ENCODE assay signal across 1 cellular context in the genomic region with DNA sequence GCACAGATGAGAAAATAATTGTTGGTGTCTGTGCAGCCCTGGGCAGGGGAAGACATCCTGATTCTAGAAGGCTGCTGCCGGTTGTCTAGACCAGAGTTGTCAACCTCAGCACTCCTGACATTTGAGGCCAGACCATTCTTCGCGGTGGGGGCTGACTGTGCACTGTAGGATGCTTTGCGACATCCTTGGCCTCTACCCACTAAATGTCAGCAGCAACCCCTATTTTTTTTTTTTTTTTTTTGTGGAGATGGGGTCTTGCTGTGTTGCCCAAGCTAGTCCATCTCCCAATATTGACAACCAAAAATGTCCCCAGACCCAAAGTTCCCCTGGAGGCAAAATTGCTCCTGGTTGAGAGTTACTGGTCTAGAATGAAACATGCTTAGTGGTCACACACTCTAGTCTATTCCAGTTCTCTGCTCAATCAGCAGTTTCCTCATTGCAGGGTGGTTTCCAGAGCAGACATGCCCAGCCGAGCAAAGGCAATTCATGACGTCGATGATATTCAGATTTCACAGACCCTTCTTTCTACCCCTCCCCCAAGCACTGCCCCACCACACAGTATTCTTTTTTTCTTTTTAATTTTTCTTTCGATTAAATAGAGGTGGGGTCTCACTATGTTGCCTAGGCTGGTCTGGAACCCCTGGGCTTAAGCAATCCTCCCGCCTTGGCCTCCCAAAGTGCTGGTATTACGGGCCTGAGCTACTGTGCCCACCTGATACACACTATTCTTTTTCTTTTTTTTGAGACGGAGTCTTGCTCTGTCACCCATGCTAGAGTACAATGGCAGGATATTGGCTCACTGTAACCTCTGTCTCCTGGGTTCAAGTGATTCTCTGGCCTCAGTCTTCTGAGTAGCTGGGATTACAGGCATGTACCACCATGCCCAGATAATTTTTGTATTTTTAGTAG.
TF ChIP-seq lines count a peak whose summit lies in the region.

No MANE protein-coding gene starts in this region.

TF ChIP-seq in GM12878, 131 proteins besides CTCF, POLR2A, EP300 and RAD21 (continued from another document and continues in another):
- TF ChIP-seq, protein P1, sequence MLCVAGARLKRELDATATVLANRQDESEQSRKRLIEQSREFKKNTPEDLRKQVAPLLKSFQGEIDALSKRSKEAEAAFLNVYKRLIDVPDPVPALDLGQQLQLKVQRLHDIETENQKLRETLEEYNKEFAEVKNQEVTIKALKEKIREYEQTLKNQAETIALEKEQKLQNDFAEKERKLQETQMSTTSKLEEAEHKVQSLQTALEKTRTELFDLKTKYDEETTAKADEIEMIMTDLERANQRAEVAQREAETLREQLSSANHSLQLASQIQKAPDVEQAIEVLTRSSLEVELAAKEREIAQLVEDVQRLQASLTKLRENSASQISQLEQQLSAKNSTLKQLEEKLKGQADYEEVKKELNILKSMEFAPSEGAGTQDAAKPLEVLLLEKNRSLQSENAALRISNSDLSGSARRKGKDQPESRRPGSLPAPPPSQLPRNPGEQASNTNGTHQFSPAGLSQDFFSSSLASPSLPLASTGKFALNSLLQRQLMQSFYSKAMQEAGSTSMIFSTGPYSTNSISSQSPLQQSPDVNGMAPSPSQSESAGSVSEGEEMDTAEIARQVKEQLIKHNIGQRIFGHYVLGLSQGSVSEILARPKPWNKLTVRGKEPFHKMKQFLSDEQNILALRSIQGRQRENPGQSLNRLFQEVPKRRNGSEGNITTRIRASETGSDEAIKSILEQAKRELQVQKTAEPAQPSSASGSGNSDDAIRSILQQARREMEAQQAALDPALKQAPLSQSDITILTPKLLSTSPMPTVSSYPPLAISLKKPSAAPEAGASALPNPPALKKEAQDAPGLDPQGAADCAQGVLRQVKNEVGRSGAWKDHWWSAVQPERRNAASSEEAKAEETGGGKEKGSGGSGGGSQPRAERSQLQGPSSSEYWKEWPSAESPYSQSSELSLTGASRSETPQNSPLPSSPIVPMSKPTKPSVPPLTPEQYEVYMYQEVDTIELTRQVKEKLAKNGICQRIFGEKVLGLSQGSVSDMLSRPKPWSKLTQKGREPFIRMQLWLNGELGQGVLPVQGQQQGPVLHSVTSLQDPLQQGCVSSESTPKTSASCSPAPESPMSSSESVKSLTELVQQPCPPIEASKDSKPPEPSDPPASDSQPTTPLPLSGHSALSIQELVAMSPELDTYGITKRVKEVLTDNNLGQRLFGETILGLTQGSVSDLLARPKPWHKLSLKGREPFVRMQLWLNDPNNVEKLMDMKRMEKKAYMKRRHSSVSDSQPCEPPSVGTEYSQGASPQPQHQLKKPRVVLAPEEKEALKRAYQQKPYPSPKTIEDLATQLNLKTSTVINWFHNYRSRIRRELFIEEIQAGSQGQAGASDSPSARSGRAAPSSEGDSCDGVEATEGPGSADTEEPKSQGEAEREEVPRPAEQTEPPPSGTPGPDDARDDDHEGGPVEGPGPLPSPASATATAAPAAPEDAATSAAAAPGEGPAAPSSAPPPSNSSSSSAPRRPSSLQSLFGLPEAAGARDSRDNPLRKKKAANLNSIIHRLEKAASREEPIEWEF (IDR thresholded peaks at IDR 0.05; ENCODE audit: insufficient replicate concordance, low read depth, low read length): peak; percentile 25
- no peak for TF ChIP-seq MYB (IDR thresholded peaks at IDR 0.05; ENCODE audit: borderline replicate concordance, low read depth, low read length)
- TF ChIP-seq, protein P2, sequence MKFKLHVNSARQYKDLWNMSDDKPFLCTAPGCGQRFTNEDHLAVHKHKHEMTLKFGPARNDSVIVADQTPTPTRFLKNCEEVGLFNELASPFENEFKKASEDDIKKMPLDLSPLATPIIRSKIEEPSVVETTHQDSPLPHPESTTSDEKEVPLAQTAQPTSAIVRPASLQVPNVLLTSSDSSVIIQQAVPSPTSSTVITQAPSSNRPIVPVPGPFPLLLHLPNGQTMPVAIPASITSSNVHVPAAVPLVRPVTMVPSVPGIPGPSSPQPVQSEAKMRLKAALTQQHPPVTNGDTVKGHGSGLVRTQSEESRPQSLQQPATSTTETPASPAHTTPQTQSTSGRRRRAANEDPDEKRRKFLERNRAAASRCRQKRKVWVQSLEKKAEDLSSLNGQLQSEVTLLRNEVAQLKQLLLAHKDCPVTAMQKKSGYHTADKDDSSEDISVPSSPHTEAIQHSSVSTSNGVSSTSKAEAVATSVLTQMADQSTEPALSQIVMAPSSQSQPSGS (IDR thresholded peaks at IDR 0.05; ENCODE audit: low read length): peak; percentile 89
- TF ChIP-seq RB1 (IDR thresholded peaks at IDR 0.05; ENCODE audit: borderline replicate concordance): peak; percentile 46; the same call in 1 of the 2 replicates
- TF ChIP-seq SIX5 (IDR thresholded peaks at IDR 0.05; ENCODE audit: low read depth, low read length, severe bottlenecking): no peak
- TF ChIP-seq, protein P3, sequence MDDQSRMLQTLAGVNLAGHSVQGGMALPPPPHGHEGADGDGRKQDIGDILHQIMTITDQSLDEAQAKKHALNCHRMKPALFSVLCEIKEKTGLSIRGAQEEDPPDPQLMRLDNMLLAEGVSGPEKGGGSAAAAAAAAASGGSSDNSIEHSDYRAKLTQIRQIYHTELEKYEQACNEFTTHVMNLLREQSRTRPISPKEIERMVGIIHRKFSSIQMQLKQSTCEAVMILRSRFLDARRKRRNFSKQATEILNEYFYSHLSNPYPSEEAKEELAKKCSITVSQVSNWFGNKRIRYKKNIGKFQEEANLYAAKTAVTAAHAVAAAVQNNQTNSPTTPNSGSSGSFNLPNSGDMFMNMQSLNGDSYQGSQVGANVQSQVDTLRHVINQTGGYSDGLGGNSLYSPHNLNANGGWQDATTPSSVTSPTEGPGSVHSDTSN (IDR thresholded peaks at IDR 0.05; ENCODE audit: insufficient replicate concordance, low read depth, low read length): no peak
- TF ChIP-seq TAF1 (IDR thresholded peaks at IDR 0.05; ENCODE audit: borderline replicate concordance, low read depth, low read length): no peak; the same call in 1 of the 2 replicates
- peak; percentile 87 for TF ChIP-seq PAX5 (IDR thresholded peaks at IDR 0.05; ENCODE audit: borderline replicate concordance, low read depth, low read length)
- TF ChIP-seq, protein P4, sequence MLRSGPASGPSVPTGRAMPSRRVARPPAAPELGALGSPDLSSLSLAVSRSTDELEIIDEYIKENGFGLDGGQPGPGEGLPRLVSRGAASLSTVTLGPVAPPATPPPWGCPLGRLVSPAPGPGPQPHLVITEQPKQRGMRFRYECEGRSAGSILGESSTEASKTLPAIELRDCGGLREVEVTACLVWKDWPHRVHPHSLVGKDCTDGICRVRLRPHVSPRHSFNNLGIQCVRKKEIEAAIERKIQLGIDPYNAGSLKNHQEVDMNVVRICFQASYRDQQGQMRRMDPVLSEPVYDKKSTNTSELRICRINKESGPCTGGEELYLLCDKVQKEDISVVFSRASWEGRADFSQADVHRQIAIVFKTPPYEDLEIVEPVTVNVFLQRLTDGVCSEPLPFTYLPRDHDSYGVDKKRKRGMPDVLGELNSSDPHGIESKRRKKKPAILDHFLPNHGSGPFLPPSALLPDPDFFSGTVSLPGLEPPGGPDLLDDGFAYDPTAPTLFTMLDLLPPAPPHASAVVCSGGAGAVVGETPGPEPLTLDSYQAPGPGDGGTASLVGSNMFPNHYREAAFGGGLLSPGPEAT (IDR thresholded peaks at IDR 0.05; ENCODE audit: low read depth): peak; percentile 99
- TF ChIP-seq EGR1 (IDR thresholded peaks at IDR 0.05; ENCODE audit: borderline replicate concordance in 1 of 2, low read depth in 2 of 2, low read length in 2 of 2): no peak
- TF ChIP-seq SMC3 (IDR thresholded peaks at IDR 0.05; ENCODE audit: borderline replicate concordance, low read length): no peak
- TF ChIP-seq ZSCAN29 (IDR thresholded peaks at IDR 0.05): no peak
- TF ChIP-seq, protein P5, sequence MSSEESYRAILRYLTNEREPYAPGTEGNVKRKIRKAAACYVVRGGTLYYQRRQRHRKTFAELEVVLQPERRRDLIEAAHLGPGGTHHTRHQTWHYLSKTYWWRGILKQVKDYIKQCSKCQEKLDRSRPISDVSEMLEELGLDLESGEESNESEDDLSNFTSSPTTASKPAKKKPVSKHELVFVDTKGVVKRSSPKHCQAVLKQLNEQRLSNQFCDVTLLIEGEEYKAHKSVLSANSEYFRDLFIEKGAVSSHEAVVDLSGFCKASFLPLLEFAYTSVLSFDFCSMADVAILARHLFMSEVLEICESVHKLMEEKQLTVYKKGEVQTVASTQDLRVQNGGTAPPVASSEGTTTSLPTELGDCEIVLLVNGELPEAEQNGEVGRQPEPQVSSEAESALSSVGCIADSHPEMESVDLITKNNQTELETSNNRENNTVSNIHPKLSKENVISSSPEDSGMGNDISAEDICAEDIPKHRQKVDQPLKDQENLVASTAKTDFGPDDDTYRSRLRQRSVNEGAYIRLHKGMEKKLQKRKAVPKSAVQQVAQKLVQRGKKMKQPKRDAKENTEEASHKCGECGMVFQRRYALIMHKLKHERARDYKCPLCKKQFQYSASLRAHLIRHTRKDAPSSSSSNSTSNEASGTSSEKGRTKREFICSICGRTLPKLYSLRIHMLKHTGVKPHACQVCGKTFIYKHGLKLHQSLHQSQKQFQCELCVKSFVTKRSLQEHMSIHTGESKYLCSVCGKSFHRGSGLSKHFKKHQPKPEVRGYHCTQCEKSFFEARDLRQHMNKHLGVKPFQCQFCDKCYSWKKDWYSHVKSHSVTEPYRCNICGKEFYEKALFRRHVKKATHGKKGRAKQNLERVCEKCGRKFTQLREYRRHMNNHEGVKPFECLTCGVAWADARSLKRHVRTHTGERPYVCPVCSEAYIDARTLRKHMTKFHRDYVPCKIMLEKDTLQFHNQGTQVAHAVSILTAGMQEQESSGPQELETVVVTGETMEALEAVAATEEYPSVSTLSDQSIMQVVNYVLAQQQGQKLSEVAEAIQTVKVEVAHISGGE (CRISPR knock-in tag; IDR thresholded peaks at IDR 0.05): no peak
- TF ChIP-seq, protein P6, sequence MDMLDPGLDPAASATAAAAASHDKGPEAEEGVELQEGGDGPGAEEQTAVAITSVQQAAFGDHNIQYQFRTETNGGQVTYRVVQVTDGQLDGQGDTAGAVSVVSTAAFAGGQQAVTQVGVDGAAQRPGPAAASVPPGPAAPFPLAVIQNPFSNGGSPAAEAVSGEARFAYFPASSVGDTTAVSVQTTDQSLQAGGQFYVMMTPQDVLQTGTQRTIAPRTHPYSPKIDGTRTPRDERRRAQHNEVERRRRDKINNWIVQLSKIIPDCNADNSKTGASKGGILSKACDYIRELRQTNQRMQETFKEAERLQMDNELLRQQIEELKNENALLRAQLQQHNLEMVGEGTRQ (IDR thresholded peaks at IDR 0.05; ENCODE audit: borderline replicate concordance, low read depth, low read length): no peak
- peak in 1 of 2 experiments; percentile 43; a peak in 1 of 4 replicates for TF ChIP-seq ETV6 (conservative IDR thresholded peaks at IDR 0.05 in 1 of 2, IDR thresholded peaks at IDR 0.05 in 1 of 2; ENCODE audit: borderline replicate concordance in 1 of 2, low read depth in 1 of 2)
- TF ChIP-seq, protein P7, sequence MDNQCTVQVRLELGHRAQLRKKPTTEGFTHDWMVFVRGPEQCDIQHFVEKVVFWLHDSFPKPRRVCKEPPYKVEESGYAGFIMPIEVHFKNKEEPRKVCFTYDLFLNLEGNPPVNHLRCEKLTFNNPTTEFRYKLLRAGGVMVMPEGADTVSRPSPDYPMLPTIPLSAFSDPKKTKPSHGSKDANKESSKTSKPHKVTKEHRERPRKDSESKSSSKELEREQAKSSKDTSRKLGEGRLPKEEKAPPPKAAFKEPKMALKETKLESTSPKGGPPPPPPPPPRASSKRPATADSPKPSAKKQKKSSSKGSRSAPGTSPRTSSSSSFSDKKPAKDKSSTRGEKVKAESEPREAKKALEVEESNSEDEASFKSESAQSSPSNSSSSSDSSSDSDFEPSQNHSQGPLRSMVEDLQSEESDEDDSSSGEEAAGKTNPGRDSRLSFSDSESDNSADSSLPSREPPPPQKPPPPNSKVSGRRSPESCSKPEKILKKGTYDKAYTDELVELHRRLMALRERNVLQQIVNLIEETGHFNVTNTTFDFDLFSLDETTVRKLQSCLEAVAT (IDR thresholded peaks at IDR 0.05): peak; percentile 100
- TF ChIP-seq, protein P8, sequence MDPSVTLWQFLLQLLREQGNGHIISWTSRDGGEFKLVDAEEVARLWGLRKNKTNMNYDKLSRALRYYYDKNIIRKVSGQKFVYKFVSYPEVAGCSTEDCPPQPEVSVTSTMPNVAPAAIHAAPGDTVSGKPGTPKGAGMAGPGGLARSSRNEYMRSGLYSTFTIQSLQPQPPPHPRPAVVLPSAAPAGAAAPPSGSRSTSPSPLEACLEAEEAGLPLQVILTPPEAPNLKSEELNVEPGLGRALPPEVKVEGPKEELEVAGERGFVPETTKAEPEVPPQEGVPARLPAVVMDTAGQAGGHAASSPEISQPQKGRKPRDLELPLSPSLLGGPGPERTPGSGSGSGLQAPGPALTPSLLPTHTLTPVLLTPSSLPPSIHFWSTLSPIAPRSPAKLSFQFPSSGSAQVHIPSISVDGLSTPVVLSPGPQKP (IDR thresholded peaks at IDR 0.05; ENCODE audit: low read depth, low read length): 0 out of 2 replicates have a peak, but pooled peaks have one; percentile 52
- peak; percentile 85 for TF ChIP-seq FOXM1 (IDR thresholded peaks at IDR 0.05; ENCODE audit: low read depth, low read length)
- TF ChIP-seq, protein P9, sequence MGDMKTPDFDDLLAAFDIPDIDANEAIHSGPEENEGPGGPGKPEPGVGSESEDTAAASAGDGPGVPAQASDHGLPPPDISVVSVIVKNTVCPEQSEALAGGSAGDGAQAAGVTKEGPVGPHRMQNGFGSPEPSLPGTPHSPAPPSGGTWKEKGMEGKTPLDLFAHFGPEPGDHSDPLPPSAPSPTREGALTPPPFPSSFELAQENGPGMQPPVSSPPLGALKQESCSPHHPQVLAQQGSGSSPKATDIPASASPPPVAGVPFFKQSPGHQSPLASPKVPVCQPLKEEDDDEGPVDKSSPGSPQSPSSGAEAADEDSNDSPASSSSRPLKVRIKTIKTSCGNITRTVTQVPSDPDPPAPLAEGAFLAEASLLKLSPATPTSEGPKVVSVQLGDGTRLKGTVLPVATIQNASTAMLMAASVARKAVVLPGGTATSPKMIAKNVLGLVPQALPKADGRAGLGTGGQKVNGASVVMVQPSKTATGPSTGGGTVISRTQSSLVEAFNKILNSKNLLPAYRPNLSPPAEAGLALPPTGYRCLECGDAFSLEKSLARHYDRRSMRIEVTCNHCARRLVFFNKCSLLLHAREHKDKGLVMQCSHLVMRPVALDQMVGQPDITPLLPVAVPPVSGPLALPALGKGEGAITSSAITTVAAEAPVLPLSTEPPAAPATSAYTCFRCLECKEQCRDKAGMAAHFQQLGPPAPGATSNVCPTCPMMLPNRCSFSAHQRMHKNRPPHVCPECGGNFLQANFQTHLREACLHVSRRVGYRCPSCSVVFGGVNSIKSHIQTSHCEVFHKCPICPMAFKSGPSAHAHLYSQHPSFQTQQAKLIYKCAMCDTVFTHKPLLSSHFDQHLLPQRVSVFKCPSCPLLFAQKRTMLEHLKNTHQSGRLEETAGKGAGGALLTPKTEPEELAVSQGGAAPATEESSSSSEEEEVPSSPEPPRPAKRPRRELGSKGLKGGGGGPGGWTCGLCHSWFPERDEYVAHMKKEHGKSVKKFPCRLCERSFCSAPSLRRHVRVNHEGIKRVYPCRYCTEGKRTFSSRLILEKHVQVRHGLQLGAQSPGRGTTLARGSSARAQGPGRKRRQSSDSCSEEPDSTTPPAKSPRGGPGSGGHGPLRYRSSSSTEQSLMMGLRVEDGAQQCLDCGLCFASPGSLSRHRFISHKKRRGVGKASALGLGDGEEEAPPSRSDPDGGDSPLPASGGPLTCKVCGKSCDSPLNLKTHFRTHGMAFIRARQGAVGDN (IDR thresholded peaks at IDR 0.05): peak; percentile 86
- TF ChIP-seq ZNF622 (IDR thresholded peaks at IDR 0.05): no peak
